Comparison of ENCODE assay signal across 21 cellular contexts in genomic region chr2:239472220-239472775, GRCh38.
DNase-seq lines count a peak whose midpoint lies in the region.
"Had no signal": no experiment of that assay in that cellular context is flagged by ENCODE, and none has a peak within 500 bp of the region (broad histone marks: within the 10 kb centered on the region; RNA-seq: fewer than 3 reads in every experiment).

No MANE protein-coding gene starts in this region.

- DNase-seq in NCI-H345 (lab: John Stamatoyannopoulos, UW), result peak; percentile 27
- DNase-seq in NCI-H345 treated with DMSO at 0.1 percent for 48 hours (lab: John Stamatoyannopoulos, UW; ENCODE audit: unreplicated experiment), result no peak
- peak; percentile 93 for DNase-seq in NCI-H1417 treated with DMSO at 0.1 percent for 48 hours (lab: John Stamatoyannopoulos, UW)
- DNase-seq in NCI-H748 treated with DMSO at 0.1 percent for 48 hours (lab: John Stamatoyannopoulos, UW), result peak; percentile 93
- DNase-seq in mesenteric fat pad (ENCODE audit: low spot score), result peak; percentile 49
- no peak for DNase-seq in cortex of kidney (lab: John Stamatoyannopoulos, UW)
- no peak for DNase-seq in activated naive CD4-positive, alpha-beta T cell (lab: John Stamatoyannopoulos, UW)
- no peak for DNase-seq in activated T-cell treated with anti-CD3 and anti-CD28 coated beads for 4 hours
- DNase-seq: activated CD4-positive, alpha-beta T cell treated with anti-CD3 and anti-CD28 coated beads for 36 hours; activated CD8-positive, alpha-beta memory T cell treated with anti-CD3 and anti-CD28 coated beads for 24 hours; activated naive CD4-positive, alpha-beta T cell treated with anti-CD3 and anti-CD28 coated beads for 36 hours; activated T-cell treated with anti-CD3 and anti-CD28 coated beads, Interleukin-2, amount 50 U/mL, for 4 hours; body of pancreas; CD4-positive, CD25-positive, alpha-beta regulatory T cell; Kasumi-1; left ventricle myocardium superior; naive B cell; NCI-H2171; NCI-H526; nucleus accumbens; SK-N-SH had no signal

Comparison
In these comparisons a context has a peak if more than half of its experiments do, and no peak if none do; other contexts are left out.
1. DNase-seq: peak in NCI-H345 (single experiment), NCI-H1417 treated with DMSO at 0.1 percent for 48 hours (single experiment), NCI-H748 treated with DMSO at 0.1 percent for 48 hours (single experiment) and mesenteric fat pad (single experiment); none in NCI-H345 treated with DMSO at 0.1 percent for 48 hours (single experiment), cortex of kidney (single experiment), activated naive CD4-positive, alpha-beta T cell (0 of 4) and activated T-cell treated with anti-CD3 and anti-CD28 coated beads for 4 hours (single experiment).